Comparison of ENCODE assay signal across 16 cellular contexts in genomic region chr6:96104910-96105309, GRCh38.
DNase-seq lines count a peak whose midpoint lies in the region; ATAC-seq and TF ChIP-seq lines count a peak whose summit lies in the region.
"Had no signal": no experiment of that assay in that cellular context is flagged by ENCODE, and none has a peak within 500 bp of the region (broad histone marks: within the 10 kb centered on the region; RNA-seq: fewer than 3 reads in every experiment).

No MANE protein-coding gene starts in this region.

- H3K27ac Mint-ChIP-seq in type B pancreatic cell = peak overlapping the region; percentile 50
- H3K27ac Mint-ChIP-seq in activated naive CD4-positive, alpha-beta T cell treated with anti-CD3 and anti-CD28 coated beads, Interleukin-2, amount 50 U/mL, for 72 hours = no peak overlapping the region
- H3K27ac Mint-ChIP-seq: CD8-positive, alpha-beta memory T cell had no signal

- H4K20me1 ChIP-seq in hepatocyte (ENCODE audit: insufficient read depth, poor library complexity, severe bottlenecking) = no peaks in the 10 kb centered on the region
- H4K20me1 ChIP-seq: BLaER1 had no signal

- WGBS in hepatocyte (ENCODE audit: low lambda C conversion rate, missing lambda C conversion rate) = 87% methylated on average over 4 of the region's 4 CpGs

- no peaks in the 10 kb centered on the region for H3K79me2 ChIP-seq in hepatocyte

- H3K4me3 ChIP-seq in SK-N-MC (no peak overlapping the region), hepatocyte (no peak overlapping the region)
- H3K4me3 ChIP-seq: BLaER1, HAP-1 had no signal

- no peak overlapping the region for H2AFZ ChIP-seq in hepatocyte

- DNase-seq in SIG-M5 treated with dmso at 0.1 percent for 504 hours (lab: John Stamatoyannopoulos, UW; ENCODE audit: unreplicated experiment) (peak; percentile 13), SIG-M5 (lab: John Stamatoyannopoulos, UW) (no peak), SK-N-MC (ENCODE audit: low read depth, low spot score) (no peak), hepatocyte (ENCODE audit: low spot score) (no peak), type B pancreatic cell (ENCODE audit: extremely low spot score, unreplicated experiment) (no peak)
- DNase-seq in activated naive CD4-positive, alpha-beta T cell treated with anti-CD3 and anti-CD28 coated beads, Interleukin-2, amount 50 U/mL, for 72 hours (ENCODE audit: low spot score in 2 of 2) = no peak
- DNase-seq: AML-193; Caco-2; CD8-positive, alpha-beta memory T cell; DND-41; GDM1 had no signal

- H3K4me3 Mint-ChIP-seq in type B pancreatic cell = no peak overlapping the region
- H3K4me3 Mint-ChIP-seq: CD8-positive, alpha-beta memory T cell had no signal

- no peaks in the 10 kb centered on the region for H3K27me3 ChIP-seq in hepatocyte
- H3K27me3 ChIP-seq: BLaER1 had no signal

- no peaks in the 10 kb centered on the region for H3K9me2 ChIP-seq in hepatocyte (replicated peaks; ENCODE audit: insufficient read depth)

- H3K4me2 ChIP-seq in hepatocyte = no peak overlapping the region
- H3K4me2 ChIP-seq: BLaER1 had no signal

- H3K9me3 Mint-ChIP-seq in type B pancreatic cell = no peaks in the 10 kb centered on the region
- peaks cover 0 to 3% of the 10 kb centered on the region in 2 donors for H3K9me3 Mint-ChIP-seq in activated naive CD4-positive, alpha-beta T cell treated with anti-CD3 and anti-CD28 coated beads, Interleukin-2, amount 50 U/mL, for 72 hours
- H3K9me3 Mint-ChIP-seq: CD8-positive, alpha-beta memory T cell had no signal

- no peak for TF ChIP-seq CTCF in hepatocyte (IDR thresholded peaks at IDR 0.05; ENCODE audit: poor library complexity)
- no peak for TF ChIP-seq CTCF in type B pancreatic cell (conservative IDR thresholded peaks at IDR 0.05)

- H3K27ac ChIP-seq in SK-N-MC (peak overlapping the region; percentile 42; the same call in 1 of the 2 replicates), hepatocyte (peak overlapping the region; percentile 33)
- H3K27ac ChIP-seq: 22Rv1, BLaER1 had no signal

- no peaks in the 10 kb centered on the region for H3K4me1 ChIP-seq in hepatocyte (ENCODE audit: insufficient read depth)
- H3K4me1 ChIP-seq: BLaER1, Caco-2, HAP-1 had no signal

- no peak overlapping the region for H3K9ac ChIP-seq in SK-N-MC (ENCODE audit: insufficient read length)
- H3K9ac ChIP-seq: BLaER1 had no signal

- no peaks in the 10 kb centered on the region for H3K36me3 ChIP-seq in SK-N-MC (ENCODE audit: insufficient read depth, low read length)
- H3K36me3 ChIP-seq in hepatocyte (replicated peaks; ENCODE audit: insufficient read depth, low read depth) = no peaks in the 10 kb centered on the region
- H3K36me3 ChIP-seq: BLaER1, HAP-1 had no signal

- H3K9me3 ChIP-seq in SK-N-MC (ENCODE audit: low read depth, low read length) = no peaks in the 10 kb centered on the region
- no peaks in the 10 kb centered on the region for H3K9me3 ChIP-seq in hepatocyte (ENCODE audit: low read depth)
- H3K9me3 ChIP-seq: BLaER1, Caco-2, HAP-1 had no signal

- H3K4me1 Mint-ChIP-seq in type B pancreatic cell (ENCODE audit: unreplicated experiment) = no peaks in the 10 kb centered on the region
- H3K4me1 Mint-ChIP-seq: CD8-positive, alpha-beta memory T cell had no signal

- ATAC-seq in activated naive CD4-positive, alpha-beta T cell treated with anti-CD3 and anti-CD28 coated beads, Interleukin-2, amount 50 U/mL, for 72 hours = no peak
- ATAC-seq in HG02970 (IDR thresholded peaks at IDR 0.05; ENCODE audit: low FRiP score, unreplicated experiment) (no peak), HG02798 (IDR thresholded peaks at IDR 0.05; ENCODE audit: poor library complexity, unreplicated experiment) (no peak)

- H3K36me3 Mint-ChIP-seq in type B pancreatic cell = no peaks in the 10 kb centered on the region
- H3K36me3 Mint-ChIP-seq in activated naive CD4-positive, alpha-beta T cell treated with anti-CD3 and anti-CD28 coated beads, Interleukin-2, amount 50 U/mL, for 72 hours = no peaks in the 10 kb centered on the region
- H3K36me3 Mint-ChIP-seq: CD8-positive, alpha-beta memory T cell had no signal

- no peaks in the 10 kb centered on the region for H3K27me3 Mint-ChIP-seq in type B pancreatic cell
- H3K27me3 Mint-ChIP-seq: CD8-positive, alpha-beta memory T cell had no signal
